9 cellular contexts compared by ENCODE assay signal in genomic region chr19:57949296-57949695, GRCh38. TPM values are rescaled to one million over a fixed set of nuclear protein-coding genes. Genes with fewer than 3 reads are reported as not detected.
"Had no signal": no experiment of that assay in that cellular context is flagged by ENCODE, and none has a peak within 500 bp of the region (broad histone marks: within the 10 kb centered on the region; RNA-seq: fewer than 3 reads in every experiment).

No MANE protein-coding gene starts in this region.

- ATAC-seq: HepG2, K562 had no signal

- DNase-seq: IMR-90, KBM-7 had no signal

- H3K4me3 ChIP-seq: K562 had no signal

- FAIRE-seq: HepG2, HTR-8/SVneo, K562 had no signal

- H3K27ac ChIP-seq: HL-60 had no signal

RNA-seq across cellular contexts. Expression of gene ZNF256, which starts 1.8 kb away (rescaled TPM):
- total RNA-seq: HT-29 had no signal

RNA-seq across cellular contexts. Expression of gene ZNF418, which starts 14.1 kb away (rescaled TPM):
- total RNA-seq: HT-29, HT1080 had no signal

RNA-seq across cellular contexts. Expression of gene C19orf18, which starts 25.0 kb away (rescaled TPM):
- total RNA-seq: HT-29, HT1080, IMR-90, K562 had no signal
- polyA plus RNA-seq: IgD-negative memory B cell, K562 had no signal

RNA-seq across cellular contexts. Expression of gene ZNF606, which starts 53.3 kb away (rescaled TPM):
- total RNA-seq: HT-29 had no signal
